8 cellular contexts compared by ENCODE assay signal in the genomic region with DNA sequence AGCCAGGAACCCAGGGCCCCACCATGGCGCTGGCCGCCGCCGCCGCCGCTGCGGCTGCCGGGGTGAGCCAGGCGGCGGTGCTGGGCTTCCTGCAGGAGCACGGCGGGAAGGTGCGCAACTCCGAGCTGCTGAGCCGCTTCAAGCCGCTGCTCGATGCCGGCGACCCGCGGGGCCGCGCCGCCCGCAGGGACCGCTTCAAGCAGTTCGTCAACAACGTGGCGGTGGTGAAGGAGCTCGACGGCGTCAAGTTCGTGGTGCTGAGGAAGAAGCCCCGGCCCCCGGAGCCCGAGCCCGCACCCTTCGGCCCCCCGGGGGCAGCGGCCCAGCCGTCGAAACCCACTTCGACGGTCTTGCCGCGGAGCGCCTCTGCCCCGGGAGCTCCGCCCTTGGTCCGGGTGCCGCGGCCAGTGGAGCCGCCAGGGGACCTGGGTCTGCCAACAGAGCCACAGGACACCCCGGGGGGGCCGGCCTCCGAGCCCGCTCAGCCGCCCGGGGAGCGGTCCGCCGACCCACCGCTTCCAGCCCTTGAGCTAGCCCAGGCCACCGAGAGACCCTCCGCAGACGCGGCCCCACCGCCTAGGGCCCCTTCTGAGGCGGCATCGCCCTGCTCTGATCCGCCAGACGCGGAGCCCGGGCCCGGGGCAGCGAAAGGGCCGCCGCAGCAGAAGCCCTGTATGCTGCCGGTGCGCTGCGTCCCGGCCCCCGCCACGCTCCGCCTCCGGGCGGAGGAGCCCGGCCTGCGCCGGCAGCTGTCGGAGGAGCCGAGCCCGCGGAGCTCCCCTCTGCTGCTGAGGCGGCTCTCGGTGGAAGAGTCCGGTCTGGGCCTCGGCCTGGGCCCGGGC. TPM values are rescaled to one million over a fixed set of nuclear protein-coding genes. Genes with fewer than 3 reads are reported as not detected.
A peak's percentile ranks its signal among the peaks of the same experiment; 100 is the strongest.
DNase-seq lines count a peak whose midpoint lies in the region; ATAC-seq and TF ChIP-seq lines count a peak whose summit lies in the region.

No MANE protein-coding gene starts in this region.

- intact Hi-C loops in posterior cingulate gyrus (cut with DNase I): loop anchor here (5.0 kb wide), 1 partner anchor 37 kb away; a partner anchor contains a TSS
- intact Hi-C loops in activated T-helper 2 cell treated with anti-CD3 and anti-CD28 coated beads, Interferon-gamma antibody, Interleukin-2, Interleukin-4, amounts not matched to agents 10 μg/mL and 5 μg/mL and 100 μg/mL, durations not matched to agents 14 hours and 24 hours and 36 hours (cut with micrococcal nuclease): no loop called here

- peaks cover 15% of the 10 kb centered on the region for H3K4me1 Mint-ChIP-seq in osteocyte (ENCODE audit: unreplicated experiment)
- peaks cover 10% of the 10 kb centered on the region for H3K4me1 Mint-ChIP-seq in activated T-helper 2 cell treated with anti-CD3 and anti-CD28 coated beads, Interferon-gamma antibody, Interleukin-2, Interleukin-4, amounts not matched to agents 10 μg/mL and 5 μg/mL and 100 μg/mL, durations not matched to agents 14 hours and 24 hours and 36 hours (ENCODE audit: low read depth)

- DNase-seq in activated gamma-delta T cell treated with Interleukin-2 at 50 U/mL for 16 hours (peak; percentile 17), activated gamma-delta T cell (lab: John Stamatoyannopoulos, UW) (no peak), globus pallidus (ENCODE audit: low spot score) (peak; percentile 82), posterior cingulate gyrus (peak in 7 of 10 donors; percentile 48 to 95 (median 81)), osteocyte (ENCODE audit: extremely low spot score, unreplicated experiment) (no peak)
- DNase-seq in activated CD8-positive, alpha-beta memory T cell treated with anti-CD3 and anti-CD28 coated beads for 24 hours: peak; percentile 74
- no peak for DNase-seq in activated T-helper 2 cell treated with anti-CD3 and anti-CD28 coated beads, Interferon-gamma antibody, Interleukin-2, Interleukin-4, amounts not matched to agents 10 μg/mL and 5 μg/mL and 100 μg/mL, durations not matched to agents 14 hours and 24 hours and 36 hours (ENCODE audit: low spot score)

- H3K27ac Mint-ChIP-seq in osteocyte (ENCODE audit: unreplicated experiment): no peak overlapping the region
- H3K27ac Mint-ChIP-seq in activated T-helper 2 cell treated with anti-CD3 and anti-CD28 coated beads, Interferon-gamma antibody, Interleukin-2, Interleukin-4, amounts not matched to agents 10 μg/mL and 5 μg/mL and 100 μg/mL, durations not matched to agents 14 hours and 24 hours and 36 hours: no peak overlapping the region

- no peak for TF ChIP-seq CTCF in osteocyte (IDR thresholded peaks at IDR 0.05)

- no peaks in the 10 kb centered on the region for H3K9me3 Mint-ChIP-seq in osteocyte (ENCODE audit: unreplicated experiment)
- H3K9me3 Mint-ChIP-seq in activated T-helper 2 cell treated with anti-CD3 and anti-CD28 coated beads, Interferon-gamma antibody, Interleukin-2, Interleukin-4, amounts not matched to agents 10 μg/mL and 5 μg/mL and 100 μg/mL, durations not matched to agents 14 hours and 24 hours and 36 hours: no peaks in the 10 kb centered on the region

- no peak overlapping the region for H3K4me3 Mint-ChIP-seq in osteocyte (ENCODE audit: unreplicated experiment)
- H3K4me3 Mint-ChIP-seq in activated T-helper 2 cell treated with anti-CD3 and anti-CD28 coated beads, Interferon-gamma antibody, Interleukin-2, Interleukin-4, amounts not matched to agents 10 μg/mL and 5 μg/mL and 100 μg/mL, durations not matched to agents 14 hours and 24 hours and 36 hours (ENCODE audit: low read depth): no peak overlapping the region

- H3K36me3 Mint-ChIP-seq in osteocyte (ENCODE audit: unreplicated experiment): no peaks in the 10 kb centered on the region
- H3K36me3 Mint-ChIP-seq in activated T-helper 2 cell treated with anti-CD3 and anti-CD28 coated beads, Interferon-gamma antibody, Interleukin-2, Interleukin-4, amounts not matched to agents 10 μg/mL and 5 μg/mL and 100 μg/mL, durations not matched to agents 14 hours and 24 hours and 36 hours (ENCODE audit: low read depth): no peaks in the 10 kb centered on the region

- no peak for ATAC-seq in HG03039 (IDR thresholded peaks at IDR 0.05; ENCODE audit: unreplicated experiment)

- peaks cover 41% of the 10 kb centered on the region for H3K27me3 Mint-ChIP-seq in osteocyte (ENCODE audit: unreplicated experiment)
- peaks cover 68% of the 10 kb centered on the region for H3K27me3 Mint-ChIP-seq in activated T-helper 2 cell treated with anti-CD3 and anti-CD28 coated beads, Interferon-gamma antibody, Interleukin-2, Interleukin-4, amounts not matched to agents 10 μg/mL and 5 μg/mL and 100 μg/mL, durations not matched to agents 14 hours and 24 hours and 36 hours (ENCODE audit: low read depth)

RNA-seq across cellular contexts. Expression of a gene that starts 0.7 kb away (rescaled TPM):
- total RNA-seq in osteocyte: not detected in 2 replicates
- 0.28 and 0.32 TPM in 2 replicates for total RNA-seq in activated T-helper 2 cell treated with anti-CD3 and anti-CD28 coated beads, Interferon-gamma antibody, Interleukin-2, Interleukin-4, amounts not matched to agents 10 μg/mL and 5 μg/mL and 100 μg/mL, durations not matched to agents 14 hours and 24 hours and 36 hours

RNA-seq across cellular contexts. Expression of a gene that starts 16.6 kb away (rescaled TPM):
- 3.2 and 4.5 TPM in 2 replicates for total RNA-seq in osteocyte
- 7.7 and 9.3 TPM in 2 replicates for total RNA-seq in activated T-helper 2 cell treated with anti-CD3 and anti-CD28 coated beads, Interferon-gamma antibody, Interleukin-2, Interleukin-4, amounts not matched to agents 10 μg/mL and 5 μg/mL and 100 μg/mL, durations not matched to agents 14 hours and 24 hours and 36 hours

RNA-seq across cellular contexts. Expression of a gene that starts 36.8 kb away (rescaled TPM):
- total RNA-seq in osteocyte: 57.9 and 60.2 TPM in 2 replicates
- 34.9 and 35.9 TPM in 2 replicates for total RNA-seq in activated T-helper 2 cell treated with anti-CD3 and anti-CD28 coated beads, Interferon-gamma antibody, Interleukin-2, Interleukin-4, amounts not matched to agents 10 μg/mL and 5 μg/mL and 100 μg/mL, durations not matched to agents 14 hours and 24 hours and 36 hours

RNA-seq across cellular contexts. Expression of a gene that starts 52.4 kb away (rescaled TPM):
- 0.30 and 0.50 TPM in 2 replicates for total RNA-seq in osteocyte
- total RNA-seq in activated T-helper 2 cell treated with anti-CD3 and anti-CD28 coated beads, Interferon-gamma antibody, Interleukin-2, Interleukin-4, amounts not matched to agents 10 μg/mL and 5 μg/mL and 100 μg/mL, durations not matched to agents 14 hours and 24 hours and 36 hours: 0.11 TPM in 1 of 2 replicates, not detected in the other

RNA-seq across cellular contexts. Expression of a gene that starts 52.6 kb away (rescaled TPM):
- total RNA-seq in osteocyte: 371 and 387 TPM in 2 replicates
- 400 and 412 TPM in 2 replicates for total RNA-seq in activated T-helper 2 cell treated with anti-CD3 and anti-CD28 coated beads, Interferon-gamma antibody, Interleukin-2, Interleukin-4, amounts not matched to agents 10 μg/mL and 5 μg/mL and 100 μg/mL, durations not matched to agents 14 hours and 24 hours and 36 hours

Comparison
In these comparisons a context has a peak if more than half of its experiments do, and no peak if none do; other contexts are left out.
1. DNase-seq: peak in activated gamma-delta T cell treated with Interleukin-2 at 50 U/mL for 16 hours (single experiment), activated CD8-positive, alpha-beta memory T cell treated with anti-CD3 and anti-CD28 coated beads for 24 hours (single experiment), globus pallidus (single experiment) and posterior cingulate gyrus (7 of 10); none in activated gamma-delta T cell (single experiment), osteocyte (single experiment) and activated T-helper 2 cell treated with anti-CD3 and anti-CD28 coated beads, Interferon-gamma antibody, Interleukin-2, Interleukin-4, amounts not matched to agents 10 μg/mL and 5 μg/mL and 100 μg/mL, durations not matched to agents 14 hours and 24 hours and 36 hours (single experiment).